In genomic region chr20:3470208-3470626, GRCh38 we compare ENCODE assay signal across 8 cellular contexts. TPM values are rescaled to one million over a fixed set of nuclear protein-coding genes. Genes with fewer than 3 reads are reported as not detected.
DNase-seq lines count a peak whose midpoint lies in the region; ATAC-seq, FAIRE-seq and TF ChIP-seq lines count a peak whose summit lies in the region.

No MANE protein-coding gene starts in this region.

- CTCF ChIA-PET in endothelial cell of umbilical vein (lab: Charles Lee): interaction anchor here (1.0 to 3.8 kb wide), 4 partner anchors 9 to 93 kb away, joined by 3 to 11 read pairs (median 5); partner anchors contain the start of gene DNAAF9

- POLR2A ChIA-PET in endothelial cell of umbilical vein (lab: Charles Lee): no interaction called here

- peaks cover 2 to 6% of the 10 kb centered on the region in 2 donors for H3K36me3 Mint-ChIP-seq in CD14-positive monocyte

- DNase-seq in CD14-positive monocyte (ENCODE audit: low spot score) (no peak), endothelial cell of umbilical vein (ENCODE audit: low read depth, low spot score) (no peak), 8988T (no peak), activated gamma-delta T cell treated with Interleukin-2 at 50 U/mL for 16 hours (no peak)

- ATAC-seq in HG02884 (IDR thresholded peaks at IDR 0.05; ENCODE audit: unreplicated experiment) (no peak), GM19023 (IDR thresholded peaks at IDR 0.05; ENCODE audit: unreplicated experiment) (no peak)

- H3K36me3 ChIP-seq in OCI-LY3 (replicated peaks; ENCODE audit: low read depth, low read length) (no peaks in the 10 kb centered on the region), endothelial cell of umbilical vein (ENCODE audit: control insufficient read depth in 2 of 2, extremely low read depth in 1 of 2, insufficient read depth in 2 of 2, low read length in 2 of 2) (no peaks in the 10 kb centered on the region), neutrophil (no peaks in the 10 kb centered on the region)

- peak overlapping the region; percentile 74; the same call in 1 of the 2 replicates for H2AFZ ChIP-seq in OCI-LY3 (ENCODE audit: low read depth, low read length)
- peak overlapping the region; percentile 98 for H2AFZ ChIP-seq in endothelial cell of umbilical vein (ENCODE audit: low read depth, low read length)

- H3K4me2 ChIP-seq in OCI-LY3 (ENCODE audit: low read length): peak overlapping the region; percentile 93
- H3K4me2 ChIP-seq in endothelial cell of umbilical vein (ENCODE audit: insufficient read depth, low read length): peak overlapping the region; percentile 86

- H3K9me3 ChIP-seq in OCI-LY3 (ENCODE audit: insufficient read depth, low read length) (no peaks in the 10 kb centered on the region), endothelial cell of umbilical vein (replicated peaks; ENCODE audit: control insufficient read depth, insufficient read depth, low read length) (no peaks in the 10 kb centered on the region), neutrophil (no peaks in the 10 kb centered on the region)

- H3K4me3 ChIP-seq in OCI-LY3 (ENCODE audit: low read length) (peak overlapping the region; percentile 81), endothelial cell of umbilical vein (replicated peaks in 1 of 3; ENCODE audit: insufficient read depth in 1 of 3, low read depth in 1 of 3, low read length in 3 of 3) (peak overlapping the region; percentile 79 to 87 (median 85)), neutrophil (ENCODE audit: low read depth in 1 of 2, low read length in 1 of 2) (peak overlapping the region; percentile 75 to 83)

- H3K9me1 ChIP-seq in endothelial cell of umbilical vein (replicated peaks; ENCODE audit: control insufficient read depth, extremely low read depth, insufficient read depth, low read length): no peaks in the 10 kb centered on the region

- 0 out of 2 replicates have a peak, but pooled peaks cover 4% of the 10 kb centered on the region for H4K20me1 ChIP-seq in OCI-LY3 (ENCODE audit: insufficient read depth, low read length)
- peaks cover 4% of the 10 kb centered on the region for H4K20me1 ChIP-seq in endothelial cell of umbilical vein (replicated peaks; ENCODE audit: control insufficient read depth, extremely low read depth, insufficient read depth, low read length)

- peaks cover 33% of the 10 kb centered on the region for H3K4me1 Mint-ChIP-seq in CD14-positive monocyte

- H3K79me2 ChIP-seq in OCI-LY3 (ENCODE audit: low read length): peaks cover 34% of the 10 kb centered on the region
- H3K79me2 ChIP-seq in endothelial cell of umbilical vein (ENCODE audit: control insufficient read depth, insufficient read depth, low read length): peaks cover 26% of the 10 kb centered on the region

- H3K27ac ChIP-seq in OCI-LY3 (ENCODE audit: low read length) (peak overlapping the region; percentile 7; the same call in 1 of the 2 replicates), endothelial cell of umbilical vein (ENCODE audit: insufficient read depth, low read depth, low read length) (peak overlapping the region; percentile 79), neutrophil (peak overlapping the region; percentile 61)

- FAIRE-seq in endothelial cell of umbilical vein (lab: Jason Lieb, UNC): no peak

- no peaks in the 10 kb centered on the region for H3K9me3 Mint-ChIP-seq in CD14-positive monocyte

- dilution Hi-C loops in endothelial cell of umbilical vein (cut with MboI; ENCODE audit: extremely low pct_ligation_motif_present, low sequenced_read_pairs): no loop called here

- H3K4me1 ChIP-seq in OCI-LY3 (ENCODE audit: low read length): peaks cover 17% of the 10 kb centered on the region
- H3K4me1 ChIP-seq in endothelial cell of umbilical vein (ENCODE audit: control insufficient read depth, extremely low read depth, insufficient read depth, low read length): peaks cover 11% of the 10 kb centered on the region
- peaks cover 19 to 21% of the 10 kb centered on the region in 2 experiments for H3K4me1 ChIP-seq in neutrophil (ENCODE audit: control insufficient read depth in 1 of 2, insufficient read depth in 1 of 2, low read depth in 1 of 2, low read length in 1 of 2)

- no peak for TF ChIP-seq CTCF in CD14-positive monocyte (IDR thresholded peaks at IDR 0.05)
- TF ChIP-seq CTCF in OCI-LY3 (IDR thresholded peaks at IDR 0.05; ENCODE audit: low read depth, low read length): no peak
- TF ChIP-seq CTCF in endothelial cell of umbilical vein (IDR thresholded peaks at IDR 0.05; ENCODE audit: extremely low read depth in 1 of 2, insufficient read depth in 1 of 2, low read depth in 1 of 2, low read length in 2 of 2): no peak
- no peak for TF ChIP-seq CTCF in neutrophil (IDR thresholded peaks at IDR 0.05)

- TSS peak; percentile 43 for BruUV-seq in endothelial cell of umbilical vein (replicated peaks; lab: Mats Ljungman, UMichigan)

- H3K27me3 Mint-ChIP-seq in CD14-positive monocyte (ENCODE audit: low read depth in 3 of 3): peaks cover 4 to 5% (median 4%) of the 10 kb centered on the region in 3 donors

- no peak for TF ChIP-seq POLR2A in endothelial cell of umbilical vein (IDR thresholded peaks at IDR 0.05; ENCODE audit: low read depth, low read length)

- peak overlapping the region; percentile 35 to 87 (median 82) for H3K27ac Mint-ChIP-seq in CD14-positive monocyte

- intact Hi-C loops in CD14-positive monocyte (cut with micrococcal nuclease): loop anchor here (2.0 to 5.0 kb wide), 2 partner anchors 63 kb away; partner anchors contain the start of gene DNAAF9 (in 2 of the 2)
- intact Hi-C loops in endothelial cell of umbilical vein (cut with micrococcal nuclease): loop anchor here (10.0 kb wide), 1 partner anchor 255 kb away; no protein-coding TSS in a partner anchor

- H3K27me3 ChIP-seq in OCI-LY3 (ENCODE audit: low read depth, low read length) (peaks cover 20% of the 10 kb centered on the region), endothelial cell of umbilical vein (ENCODE audit: control insufficient read depth in 2 of 2, insufficient read depth in 2 of 2, low read length in 2 of 2) (peaks cover 12 to 22% of the 10 kb centered on the region in 2 experiments), neutrophil (peaks cover 16% of the 10 kb centered on the region)

- peak overlapping the region; percentile 93 to 99 for H3K4me3 Mint-ChIP-seq in CD14-positive monocyte

- H3K9ac ChIP-seq in OCI-LY3 (ENCODE audit: low read length): peak overlapping the region; percentile 75
- H3K9ac ChIP-seq in endothelial cell of umbilical vein (replicated peaks; ENCODE audit: extremely low read depth, insufficient read depth, low read length): peak overlapping the region; percentile 81

TF ChIP-seq in endothelial cell of umbilical vein, 7 proteins besides CTCF, POLR2A, EP300 and RAD21:
- no peak for TF ChIP-seq GATA2 (IDR thresholded peaks at IDR 0.05; ENCODE audit: insufficient read depth, insufficient read length, low read depth, low read length)
- TF ChIP-seq FOS (IDR thresholded peaks at IDR 0.05; ENCODE audit: borderline replicate concordance, insufficient read depth, low read length): no peak
- no peak for TF ChIP-seq MAX (IDR thresholded peaks at IDR 0.05; ENCODE audit: insufficient read depth, insufficient read length)
- TF ChIP-seq MYC (IDR thresholded peaks at IDR 0.05; ENCODE audit: low read depth, low read length): no peak
- TF ChIP-seq JUN (IDR thresholded peaks at IDR 0.05; ENCODE audit: borderline replicate concordance, insufficient read depth, insufficient read length, low read depth): no peak

RNA-seq across cellular contexts. Expression of gene ATRN, which starts 0.6 kb away (rescaled TPM):
- polyA plus RNA-seq in CD14-positive monocyte: 10 to 100 TPM; 10.2 to 11.5 TPM
- 33.1 and 35.1 TPM in 2 replicates for total RNA-seq in endothelial cell of umbilical vein
- polyA plus RNA-seq in endothelial cell of umbilical vein: 31.5 and 32.3 TPM in 2 replicates
- polyA plus RNA-seq in endothelial cell of umbilical vein (2011; cell fraction: cytosol; rRNA removed): 24.0 and 24.6 TPM in 2 replicates
- polyA plus RNA-seq in endothelial cell of umbilical vein (2011; cell fraction: nucleus; rRNA removed): 30.0 and 32.9 TPM in 2 replicates
- 36.1 and 36.4 TPM in 2 replicates for polyA plus RNA-seq in endothelial cell of umbilical vein (2012)
- polyA minus RNA-seq in endothelial cell of umbilical vein: 103 and 116 TPM in 2 replicates
- 3.4 TPM for polyA minus RNA-seq in endothelial cell of umbilical vein (2011; cell fraction: cytosol; rRNA and poly(A)+ RNA removed)
- 38.3 and 62.2 TPM in 2 replicates for polyA minus RNA-seq in endothelial cell of umbilical vein (2011; cell fraction: nucleus; rRNA and poly(A)+ RNA removed)

Comparison
In these comparisons a context has a peak if more than half of its experiments do, and no peak if none do; other contexts are left out.
1. H3K27ac ChIP-seq: peak in every context shown above with its lines; median percentile 79 in endothelial cell of umbilical vein; 61 in neutrophil; 7 in OCI-LY3.